1 cellular context compared by ENCODE assay signal in the genomic region with DNA sequence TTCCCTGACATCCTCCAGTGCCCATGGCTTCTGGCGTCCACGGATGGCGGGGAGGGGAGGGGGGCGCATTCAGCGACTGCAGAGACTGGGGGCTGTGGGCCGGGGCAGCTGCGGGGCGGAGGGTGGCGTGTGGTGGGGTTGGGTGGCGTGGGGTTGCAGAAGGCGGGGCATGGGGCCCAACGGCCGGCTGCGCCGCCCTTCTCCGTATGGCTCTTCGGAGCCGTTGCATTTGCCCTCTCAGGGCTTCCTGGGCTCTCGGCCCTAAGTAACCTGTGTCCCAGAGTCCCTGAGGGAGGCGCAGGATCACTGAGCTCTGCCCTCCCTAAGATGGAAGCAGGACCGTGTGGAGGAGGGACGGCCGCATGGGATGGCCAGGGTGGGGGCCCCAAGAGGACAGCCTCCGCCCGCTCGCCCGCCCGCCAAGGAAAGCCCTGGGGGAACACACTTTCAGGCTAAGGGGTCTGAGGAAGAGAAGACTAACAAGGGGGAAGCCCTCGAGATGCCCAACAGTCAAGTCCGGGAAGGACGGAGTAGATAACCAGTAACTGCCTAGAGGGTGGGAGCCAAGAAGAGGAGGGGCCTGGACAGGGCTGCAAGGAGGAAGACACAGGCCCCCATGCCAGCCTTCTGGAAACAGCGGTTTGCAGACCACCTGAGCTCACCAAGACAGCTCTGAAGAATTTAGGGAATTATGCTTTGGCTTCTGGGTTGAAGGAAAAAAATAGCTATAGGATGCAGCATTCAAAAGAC.
TF ChIP-seq lines count a peak whose summit lies in the region.

No MANE protein-coding gene starts in this region.

TF ChIP-seq in HepG2, 621 proteins besides CTCF, POLR2A, EP300 and RAD21 (continues in another document):
- TF ChIP-seq KDM3A (CRISPR knock-in tag; IDR thresholded peaks at IDR 0.05; ENCODE audit: low read depth) = no peak
- TF ChIP-seq, protein P1, sequence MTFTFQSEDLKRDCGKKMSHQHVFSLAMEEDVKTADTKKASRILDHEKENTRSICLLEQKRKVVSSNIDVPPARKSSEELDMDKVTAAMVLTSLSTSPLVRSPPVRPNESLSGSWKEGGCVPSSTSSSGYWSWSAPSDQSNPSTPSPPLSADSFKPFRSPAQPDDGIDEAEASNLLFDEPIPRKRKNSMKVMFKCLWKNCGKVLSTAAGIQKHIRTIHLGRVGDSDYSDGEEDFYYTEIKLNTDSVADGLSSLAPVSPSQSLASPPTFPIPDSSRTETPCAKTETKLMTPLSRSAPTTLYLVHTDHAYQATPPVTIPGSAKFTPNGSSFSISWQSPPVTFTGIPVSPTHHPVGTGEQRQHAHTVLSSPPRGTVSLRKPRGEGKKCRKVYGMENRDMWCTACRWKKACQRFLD (CRISPR knock-in tag; IDR thresholded peaks at IDR 0.05; ENCODE audit: borderline replicate concordance) = no peak
- TF ChIP-seq, protein P2, sequence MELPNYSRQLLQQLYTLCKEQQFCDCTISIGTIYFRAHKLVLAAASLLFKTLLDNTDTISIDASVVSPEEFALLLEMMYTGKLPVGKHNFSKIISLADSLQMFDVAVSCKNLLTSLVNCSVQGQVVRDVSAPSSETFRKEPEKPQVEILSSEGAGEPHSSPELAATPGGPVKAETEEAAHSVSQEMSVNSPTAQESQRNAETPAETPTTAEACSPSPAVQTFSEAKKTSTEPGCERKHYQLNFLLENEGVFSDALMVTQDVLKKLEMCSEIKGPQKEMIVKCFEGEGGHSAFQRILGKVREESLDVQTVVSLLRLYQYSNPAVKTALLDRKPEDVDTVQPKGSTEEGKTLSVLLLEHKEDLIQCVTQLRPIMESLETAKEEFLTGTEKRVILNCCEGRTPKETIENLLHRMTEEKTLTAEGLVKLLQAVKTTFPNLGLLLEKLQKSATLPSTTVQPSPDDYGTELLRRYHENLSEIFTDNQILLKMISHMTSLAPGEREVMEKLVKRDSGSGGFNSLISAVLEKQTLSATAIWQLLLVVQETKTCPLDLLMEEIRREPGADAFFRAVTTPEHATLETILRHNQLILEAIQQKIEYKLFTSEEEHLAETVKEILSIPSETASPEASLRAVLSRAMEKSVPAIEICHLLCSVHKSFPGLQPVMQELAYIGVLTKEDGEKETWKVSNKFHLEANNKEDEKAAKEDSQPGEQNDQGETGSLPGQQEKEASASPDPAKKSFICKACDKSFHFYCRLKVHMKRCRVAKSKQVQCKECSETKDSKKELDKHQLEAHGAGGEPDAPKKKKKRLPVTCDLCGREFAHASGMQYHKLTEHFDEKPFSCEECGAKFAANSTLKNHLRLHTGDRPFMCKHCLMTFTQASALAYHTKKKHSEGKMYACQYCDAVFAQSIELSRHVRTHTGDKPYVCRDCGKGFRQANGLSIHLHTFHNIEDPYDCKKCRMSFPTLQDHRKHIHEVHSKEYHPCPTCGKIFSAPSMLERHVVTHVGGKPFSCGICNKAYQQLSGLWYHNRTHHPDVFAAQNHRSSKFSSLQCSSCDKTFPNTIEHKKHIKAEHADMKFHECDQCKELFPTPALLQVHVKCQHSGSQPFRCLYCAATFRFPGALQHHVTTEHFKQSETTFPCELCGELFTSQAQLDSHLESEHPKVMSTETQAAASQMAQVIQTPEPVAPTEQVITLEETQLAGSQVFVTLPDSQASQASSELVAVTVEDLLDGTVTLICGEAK (IDR thresholded peaks at IDR 0.05) = no peak
- TF ChIP-seq, protein P2 (CRISPR knock-in tag; IDR thresholded peaks at IDR 0.05) = peak; percentile 57; the same call in 1 of the 2 replicates
- TF ChIP-seq, protein P3, sequence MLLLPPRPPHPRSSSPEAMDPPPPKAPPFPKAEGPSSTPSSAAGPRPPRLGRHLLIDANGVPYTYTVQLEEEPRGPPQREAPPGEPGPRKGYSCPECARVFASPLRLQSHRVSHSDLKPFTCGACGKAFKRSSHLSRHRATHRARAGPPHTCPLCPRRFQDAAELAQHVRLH (CRISPR knock-in tag; IDR thresholded peaks at IDR 0.05; ENCODE audit: borderline replicate concordance, low read depth) = no peak
- no peak for TF ChIP-seq MTF1 (CRISPR knock-in tag; IDR thresholded peaks at IDR 0.05)
- TF ChIP-seq KAT8 (CRISPR knock-in tag; IDR thresholded peaks at IDR 0.05) = 0 out of 2 replicates have a peak, but pooled peaks have one; percentile 51
- no peak for TF ChIP-seq ZNF724P (CRISPR knock-in tag; IDR thresholded peaks at IDR 0.05; ENCODE audit: borderline replicate concordance)
- TF ChIP-seq ZNF841 (CRISPR knock-in tag; IDR thresholded peaks at IDR 0.05; ENCODE audit: borderline replicate concordance) = no peak
- TF ChIP-seq NFKB2 (CRISPR knock-in tag; IDR thresholded peaks at IDR 0.05; ENCODE audit: borderline replicate concordance) = no peak
- TF ChIP-seq, protein P4, sequence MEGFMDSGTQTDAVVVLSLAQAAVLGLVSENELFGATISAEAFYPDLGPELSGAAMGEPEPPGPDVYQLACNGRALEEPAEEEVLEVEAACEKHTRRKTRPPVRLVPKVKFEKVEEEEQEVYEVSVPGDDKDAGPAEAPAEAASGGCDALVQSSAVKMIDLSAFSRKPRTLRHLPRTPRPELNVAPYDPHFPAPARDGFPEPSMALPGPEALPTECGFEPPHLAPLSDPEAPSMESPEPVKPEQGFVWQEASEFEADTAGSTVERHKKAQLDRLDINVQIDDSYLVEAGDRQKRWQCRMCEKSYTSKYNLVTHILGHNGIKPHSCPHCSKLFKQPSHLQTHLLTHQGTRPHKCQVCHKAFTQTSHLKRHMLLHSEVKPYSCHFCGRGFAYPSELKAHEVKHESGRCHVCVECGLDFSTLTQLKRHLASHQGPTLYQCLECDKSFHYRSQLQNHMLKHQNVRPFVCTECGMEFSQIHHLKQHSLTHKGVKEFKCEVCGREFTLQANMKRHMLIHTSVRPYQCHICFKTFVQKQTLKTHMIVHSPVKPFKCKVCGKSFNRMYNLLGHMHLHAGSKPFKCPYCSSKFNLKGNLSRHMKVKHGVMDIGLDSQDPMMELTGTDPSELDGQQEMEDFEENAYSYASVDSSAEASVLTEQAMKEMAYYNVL (CRISPR knock-in tag; IDR thresholded peaks at IDR 0.05; ENCODE audit: borderline replicate concordance) = 0 out of 2 replicates have a peak, but pooled peaks have one; percentile 16
- no peak for TF ChIP-seq ZSCAN29 (CRISPR knock-in tag; conservative IDR thresholded peaks at IDR 0.05)
- TF ChIP-seq ZNF12 (CRISPR knock-in tag; IDR thresholded peaks at IDR 0.05) = no peak
- no peak for TF ChIP-seq CREB1 (IDR thresholded peaks at IDR 0.05)
- no peak for TF ChIP-seq CREB1 (CRISPR knock-in tag; IDR thresholded peaks at IDR 0.05)
- TF ChIP-seq TAF15 (IDR thresholded peaks at IDR 0.05; ENCODE audit: low read depth, low read length, poor library complexity, severe bottlenecking) = no peak
- peak; percentile 62; the same call in 1 of the 2 replicates for TF ChIP-seq MTF2 (CRISPR knock-in tag; IDR thresholded peaks at IDR 0.05; ENCODE audit: borderline replicate concordance)
- no peak for TF ChIP-seq ZKSCAN5 (CRISPR knock-in tag; IDR thresholded peaks at IDR 0.05)
- TF ChIP-seq DMAP1 (CRISPR knock-in tag; IDR thresholded peaks at IDR 0.05) = peak; percentile 14; the same call in 1 of the 2 replicates
- peak; percentile 57 for TF ChIP-seq TAF1 (CRISPR knock-in tag; IDR thresholded peaks at IDR 0.05)
- no peak for TF ChIP-seq FOXA3 (CRISPR knock-in tag; IDR thresholded peaks at IDR 0.05)
- TF ChIP-seq POLR2G (IDR thresholded peaks at IDR 0.05; ENCODE audit: low read depth, low read length) = peak; percentile 59; the same call in 1 of the 2 replicates
- TF ChIP-seq, protein P5, sequence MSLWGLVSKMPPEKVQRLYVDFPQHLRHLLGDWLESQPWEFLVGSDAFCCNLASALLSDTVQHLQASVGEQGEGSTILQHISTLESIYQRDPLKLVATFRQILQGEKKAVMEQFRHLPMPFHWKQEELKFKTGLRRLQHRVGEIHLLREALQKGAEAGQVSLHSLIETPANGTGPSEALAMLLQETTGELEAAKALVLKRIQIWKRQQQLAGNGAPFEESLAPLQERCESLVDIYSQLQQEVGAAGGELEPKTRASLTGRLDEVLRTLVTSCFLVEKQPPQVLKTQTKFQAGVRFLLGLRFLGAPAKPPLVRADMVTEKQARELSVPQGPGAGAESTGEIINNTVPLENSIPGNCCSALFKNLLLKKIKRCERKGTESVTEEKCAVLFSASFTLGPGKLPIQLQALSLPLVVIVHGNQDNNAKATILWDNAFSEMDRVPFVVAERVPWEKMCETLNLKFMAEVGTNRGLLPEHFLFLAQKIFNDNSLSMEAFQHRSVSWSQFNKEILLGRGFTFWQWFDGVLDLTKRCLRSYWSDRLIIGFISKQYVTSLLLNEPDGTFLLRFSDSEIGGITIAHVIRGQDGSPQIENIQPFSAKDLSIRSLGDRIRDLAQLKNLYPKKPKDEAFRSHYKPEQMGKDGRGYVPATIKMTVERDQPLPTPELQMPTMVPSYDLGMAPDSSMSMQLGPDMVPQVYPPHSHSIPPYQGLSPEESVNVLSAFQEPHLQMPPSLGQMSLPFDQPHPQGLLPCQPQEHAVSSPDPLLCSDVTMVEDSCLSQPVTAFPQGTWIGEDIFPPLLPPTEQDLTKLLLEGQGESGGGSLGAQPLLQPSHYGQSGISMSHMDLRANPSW (CRISPR knock-in tag; IDR thresholded peaks at IDR 0.05; ENCODE audit: borderline replicate concordance) = no peak
- 0 out of 2 replicates have a peak, but pooled peaks have one; percentile 4 for TF ChIP-seq HNRNPL (IDR thresholded peaks at IDR 0.05; ENCODE audit: low read depth, low read length)
- TF ChIP-seq ZNF607 (CRISPR knock-in tag; IDR thresholded peaks at IDR 0.05; ENCODE audit: borderline replicate concordance) = 0 out of 2 replicates have a peak, but pooled peaks have one; percentile 13
- TF ChIP-seq MTA3 (CRISPR knock-in tag; IDR thresholded peaks at IDR 0.05) = no peak
- peak; percentile 61 for TF ChIP-seq SP5 (CRISPR knock-in tag; IDR thresholded peaks at IDR 0.05; ENCODE audit: borderline replicate concordance, low read depth)
- TF ChIP-seq MAZ (IDR thresholded peaks at IDR 0.05; ENCODE audit: borderline replicate concordance, low read depth, low read length) = no peak
- no peak for TF ChIP-seq MAZ (CRISPR knock-in tag; IDR thresholded peaks at IDR 0.05; ENCODE audit: low read depth)
- TF ChIP-seq KLF12 (CRISPR knock-in tag; IDR thresholded peaks at IDR 0.05; ENCODE audit: borderline replicate concordance) = 0 out of 2 replicates have a peak, but pooled peaks have one; percentile 59
- TF ChIP-seq CEBPG (CRISPR knock-in tag; IDR thresholded peaks at IDR 0.05) = 0 out of 2 replicates have a peak, but pooled peaks have one; percentile 8
- no peak for TF ChIP-seq ZNF678 (CRISPR knock-in tag; IDR thresholded peaks at IDR 0.05)
- TF ChIP-seq PHF21A (CRISPR knock-in tag; IDR thresholded peaks at IDR 0.05) = 0 out of 2 replicates have a peak, but pooled peaks have one; percentile 56
- TF ChIP-seq SYNCRIP (IDR thresholded peaks at IDR 0.05; ENCODE audit: insufficient read depth, low read depth, low read length) = no peak
- TF ChIP-seq RARA (CRISPR knock-in tag; IDR thresholded peaks at IDR 0.05) = peak; percentile 40; the same call in 1 of the 2 replicates
- TF ChIP-seq, protein P6, sequence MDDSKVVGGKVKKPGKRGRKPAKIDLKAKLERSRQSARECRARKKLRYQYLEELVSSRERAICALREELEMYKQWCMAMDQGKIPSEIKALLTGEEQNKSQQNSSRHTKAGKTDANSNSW (CRISPR knock-in tag; IDR thresholded peaks at IDR 0.05; ENCODE audit: borderline replicate concordance) = no peak
- 0 out of 2 replicates have a peak, but pooled peaks have one; percentile 44 for TF ChIP-seq NAIF1 (CRISPR knock-in tag; IDR thresholded peaks at IDR 0.05; ENCODE audit: borderline replicate concordance)
- TF ChIP-seq ZNF354B (CRISPR knock-in tag; IDR thresholded peaks at IDR 0.05) = no peak
- TF ChIP-seq, protein P7, sequence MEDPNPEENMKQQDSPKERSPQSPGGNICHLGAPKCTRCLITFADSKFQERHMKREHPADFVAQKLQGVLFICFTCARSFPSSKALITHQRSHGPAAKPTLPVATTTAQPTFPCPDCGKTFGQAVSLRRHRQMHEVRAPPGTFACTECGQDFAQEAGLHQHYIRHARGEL (CRISPR knock-in tag; IDR thresholded peaks at IDR 0.05) = no peak
- TF ChIP-seq SNRNP70 (IDR thresholded peaks at IDR 0.05; ENCODE audit: low read depth, low read length) = no peak
- TF ChIP-seq, protein P8, sequence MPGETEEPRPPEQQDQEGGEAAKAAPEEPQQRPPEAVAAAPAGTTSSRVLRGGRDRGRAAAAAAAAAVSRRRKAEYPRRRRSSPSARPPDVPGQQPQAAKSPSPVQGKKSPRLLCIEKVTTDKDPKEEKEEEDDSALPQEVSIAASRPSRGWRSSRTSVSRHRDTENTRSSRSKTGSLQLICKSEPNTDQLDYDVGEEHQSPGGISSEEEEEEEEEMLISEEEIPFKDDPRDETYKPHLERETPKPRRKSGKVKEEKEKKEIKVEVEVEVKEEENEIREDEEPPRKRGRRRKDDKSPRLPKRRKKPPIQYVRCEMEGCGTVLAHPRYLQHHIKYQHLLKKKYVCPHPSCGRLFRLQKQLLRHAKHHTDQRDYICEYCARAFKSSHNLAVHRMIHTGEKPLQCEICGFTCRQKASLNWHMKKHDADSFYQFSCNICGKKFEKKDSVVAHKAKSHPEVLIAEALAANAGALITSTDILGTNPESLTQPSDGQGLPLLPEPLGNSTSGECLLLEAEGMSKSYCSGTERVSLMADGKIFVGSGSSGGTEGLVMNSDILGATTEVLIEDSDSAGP (CRISPR knock-in tag; IDR thresholded peaks at IDR 0.05; ENCODE audit: borderline replicate concordance) = 0 out of 2 replicates have a peak, but pooled peaks have one; percentile 12
- peak; percentile 53 for TF ChIP-seq RXRB (CRISPR knock-in tag; IDR thresholded peaks at IDR 0.05; ENCODE audit: borderline replicate concordance)
- 0 out of 2 replicates have a peak, but pooled peaks have one; percentile 27 for TF ChIP-seq POLR2AphosphoS5 (IDR thresholded peaks at IDR 0.05; ENCODE audit: low read depth, low read length)
- TF ChIP-seq ZNF75D (CRISPR knock-in tag; IDR thresholded peaks at IDR 0.05; ENCODE audit: borderline replicate concordance) = no peak
